In genomic region chr11:120410622-120411380, GRCh38 we compare ENCODE assay signal across 23 cellular contexts.
A peak's percentile ranks its signal among the peaks of the same experiment; 100 is the strongest.
DNase-seq lines count a peak whose midpoint lies in the region; ATAC-seq, FAIRE-seq and TF ChIP-seq lines count a peak whose summit lies in the region.
"Had no signal": no experiment of that assay in that cellular context is flagged by ENCODE, and none has a peak within 500 bp of the region (broad histone marks: within the 10 kb centered on the region; RNA-seq: fewer than 3 reads in every experiment).

No MANE protein-coding gene starts in this region.

- no peak for ATAC-seq in PC-3
- ATAC-seq: GM12878 had no signal

- intact Hi-C loops in PC-3 (cut with micrococcal nuclease), result no loop called here

- TF ChIP-seq CTCF in PC-3 (conservative IDR thresholded peaks at IDR 0.05; ENCODE audit: low read depth, low read length), result no peak

- POLR2A ChIA-PET in PC-3 (lab: Charles Lee; ENCODE audit: unreplicated experiment), result no interaction called here

- no peaks in the 10 kb centered on the region for H3K27me3 ChIP-seq in PC-3 (ENCODE audit: low read length)
- H3K27me3 ChIP-seq: BE2C had no signal

- peak; percentile 33 for FAIRE-seq in islet of Langerhans (lab: Jason Lieb, UNC)
- FAIRE-seq: GM12878, GM19239 had no signal

- peaks cover 4% of the 10 kb centered on the region; the same call in 1 of the 2 replicates for H3K79me2 ChIP-seq in PC-3 (ENCODE audit: low read length)

- no peaks in the 10 kb centered on the region for H3F3A ChIP-seq in PC-3 (ENCODE audit: low read length, unreplicated experiment)

- no peaks in the 10 kb centered on the region for H3K36me3 ChIP-seq in PC-3 (ENCODE audit: low read depth, low read length)
- H3K36me3 ChIP-seq: HAP-1 had no signal

- DNase-seq in NCI-H510A treated with DMSO at 0.1 percent for 48 hours (lab: John Stamatoyannopoulos, UW) (peak; percentile 30), NCI-H510A (lab: John Stamatoyannopoulos, UW) (no peak), PC-3 (no peak), LoVo (ENCODE audit: low spot score) (no peak), NCI-H748 (lab: John Stamatoyannopoulos, UW; ENCODE audit: unreplicated experiment) (no peak), HCEC 1CT (no peak)
- DNase-seq: BE2C; Caco-2; CD4-positive, CD25-positive, alpha-beta regulatory T cell; DMS153; EL; GM23248; NCI-H1092 treated with DMSO at 0.1 percent for 48 hours; NCI-H187; NCI-H2171; NCI-H69; OCI-M1; SIG-M5 had no signal

- H2AFZ ChIP-seq in PC-3 (ENCODE audit: low read length), result no peak overlapping the region
- H2AFZ ChIP-seq: GM23248 had no signal

- H3K9me2 ChIP-seq in PC-3 (replicated peaks; ENCODE audit: low read length), result no peaks in the 10 kb centered on the region

- H3K4me1 ChIP-seq in PC-3 (ENCODE audit: insufficient read depth, low read length), result peaks cover 13% of the 10 kb centered on the region
- H3K4me1 ChIP-seq: Caco-2 had no signal

- no peaks in the 10 kb centered on the region for H3K9me3 ChIP-seq in PC-3 (ENCODE audit: low read length)
- H3K9me3 ChIP-seq: BE2C, Caco-2, HAP-1 had no signal

- no peak overlapping the region for H3K9ac ChIP-seq in PC-3 (ENCODE audit: low read length)
- H3K9ac ChIP-seq: GM23248 had no signal

- BruUV-seq in PC-3 (replicated peaks; lab: Mats Ljungman, UMichigan), result TSS peak; percentile 8

- H4K20me1 ChIP-seq in PC-3 (ENCODE audit: low read length), result no peaks in the 10 kb centered on the region

- H3K27ac ChIP-seq in PC-3 (ENCODE audit: low read length), result no peak overlapping the region
- H3K27ac ChIP-seq: GM23248, RWPE1 had no signal

- H3K4me2 ChIP-seq in PC-3 (ENCODE audit: low read length), result no peak overlapping the region

- no peak overlapping the region for H3K4me3 ChIP-seq in PC-3 (ENCODE audit: low read length)
- H3K4me3 ChIP-seq: GM12878, GM23248, HAP-1 had no signal

- CTCF ChIA-PET in PC-3 (lab: Charles Lee), result no interaction called here
